In the genomic region with DNA sequence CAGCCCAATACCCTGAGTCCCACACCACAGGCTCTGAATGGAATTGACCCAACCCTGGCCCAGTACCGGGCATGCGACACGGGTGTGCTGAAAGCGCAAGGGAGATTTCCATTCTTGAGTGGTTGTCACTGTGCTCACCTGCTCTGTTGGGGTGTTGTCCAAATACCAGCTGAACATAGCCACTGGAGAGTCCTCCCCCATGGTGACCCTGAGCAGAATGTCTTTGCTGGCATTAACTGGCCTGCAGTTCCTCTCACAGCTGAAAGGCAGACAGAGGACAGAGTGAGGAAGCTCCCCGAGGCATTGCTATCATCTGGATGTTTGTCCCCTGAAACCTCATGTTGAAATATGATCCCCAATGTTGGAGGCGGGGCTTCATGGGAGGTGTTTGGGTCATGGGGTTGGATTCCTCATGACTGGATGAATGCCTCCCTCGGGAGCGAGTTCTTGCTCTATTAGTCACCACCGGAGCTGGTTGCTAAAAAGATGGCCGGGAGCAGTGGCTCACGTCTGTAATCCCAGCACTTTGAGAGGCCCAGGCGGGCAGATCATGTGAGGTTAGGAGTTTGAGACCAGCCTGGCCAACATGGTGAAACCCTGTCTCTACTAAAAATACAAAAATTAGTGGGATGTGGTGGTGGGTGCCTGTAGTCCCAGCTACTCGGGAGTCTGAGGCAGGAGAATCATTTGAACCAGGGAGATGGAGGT, we compare ENCODE assay signal across 1 cellular context.
TF ChIP-seq lines count a peak whose summit lies in the region.

No MANE protein-coding gene starts in this region.

TF ChIP-seq in endothelial cell of umbilical vein, 7 proteins besides CTCF, POLR2A, EP300 and RAD21 (continued from another document):
- TF ChIP-seq GATA2 (IDR thresholded peaks at IDR 0.05; ENCODE audit: insufficient read depth, insufficient read length, low read depth, low read length) (no peak), EZH2 (IDR thresholded peaks at IDR 0.05; ENCODE audit: borderline replicate concordance, low read depth, low read length, severe bottlenecking) (no peak), MYC (IDR thresholded peaks at IDR 0.05; ENCODE audit: low read depth, low read length) (no peak), POLR2AphosphoS5 (IDR thresholded peaks at IDR 0.05; ENCODE audit: insufficient read depth, low read depth, low read length) (no peak)
- TF ChIP-seq, protein P1, sequence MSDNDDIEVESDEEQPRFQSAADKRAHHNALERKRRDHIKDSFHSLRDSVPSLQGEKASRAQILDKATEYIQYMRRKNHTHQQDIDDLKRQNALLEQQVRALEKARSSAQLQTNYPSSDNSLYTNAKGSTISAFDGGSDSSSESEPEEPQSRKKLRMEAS (IDR thresholded peaks at IDR 0.05; ENCODE audit: insufficient read depth, insufficient read length): no peak
TF ChIP-seq in endothelial cell of umbilical vein: peak in this region for 2.
